ENCODE assay signal across 8 cellular contexts in the genomic region with DNA sequence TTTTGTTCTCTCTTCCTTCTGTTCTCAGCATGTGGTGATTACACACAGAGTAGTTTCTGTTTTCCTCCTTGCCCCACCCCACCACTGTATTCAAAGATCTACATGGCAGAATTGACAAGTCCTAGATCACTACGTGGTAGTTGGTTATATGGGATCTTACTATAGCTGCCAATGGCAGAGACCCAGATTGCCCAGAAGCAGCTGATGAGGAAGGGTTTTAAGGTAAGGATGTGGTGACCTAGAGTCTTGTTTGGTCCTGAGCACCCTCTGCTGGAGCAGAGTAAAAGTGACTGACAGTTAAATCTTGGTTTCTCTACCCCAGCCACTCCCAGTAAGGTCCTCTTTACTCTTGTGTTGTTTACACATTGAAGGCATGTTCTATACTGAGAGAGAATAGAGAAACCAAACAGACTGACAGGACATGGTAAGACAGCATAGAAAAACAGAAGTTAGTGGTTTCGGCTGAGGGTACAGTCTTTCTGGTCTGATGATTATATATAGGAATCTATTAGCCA. TPM values are rescaled to one million over a fixed set of nuclear protein-coding genes. Genes with fewer than 3 reads are reported as not detected.
A peak's percentile ranks its signal among the peaks of the same experiment; 100 is the strongest.
DNase-seq lines count a peak whose midpoint lies in the region; ATAC-seq, FAIRE-seq and TF ChIP-seq lines count a peak whose summit lies in the region.

No MANE protein-coding gene starts in this region.

- H3K4me1 ChIP-seq in GM12878 (ENCODE audit: control insufficient read depth, insufficient read depth, low read length) (peaks cover 27% of the 10 kb centered on the region), kidney (ENCODE audit: control insufficient read depth in 1 of 2, insufficient read depth in 1 of 2, low read depth in 1 of 2, low read length in 2 of 2) (peaks cover 4 to 10% of the 10 kb centered on the region in 2 donors), tibial nerve (peaks cover 0 to 7% (median 2%) of the 10 kb centered on the region in 4 donors)

- in situ Hi-C loops in GM12878 (cut with MboI), result no loop called here

- H3K9me3 ChIP-seq in GM12878 (replicated peaks; ENCODE audit: control insufficient read depth, insufficient read depth, low read length) (no peaks in the 10 kb centered on the region), kidney (ENCODE audit: control insufficient read depth in 1 of 2, low read length in 2 of 2) (no peaks in the 10 kb centered on the region), tibial nerve (no peaks in the 10 kb centered on the region)

- POLR2A ChIA-PET in GM12878 (lab: Charles Lee), result interaction anchor here (0.6 to 2.7 kb wide), 7 partner anchors 9 to 491 kb away, joined by 3 to 28 read pairs (median 4); a partner anchor contains a TSS

- no peaks in the 10 kb centered on the region; the same call in 1 of the 2 replicates for H3K79me2 ChIP-seq in GM12878 (ENCODE audit: control insufficient read depth, insufficient read depth, low read length)

- peak overlapping the region; percentile 38 for H2AFZ ChIP-seq in GM12878 (ENCODE audit: control insufficient read depth, low read depth, low read length)

- TF ChIP-seq POLR2A in GM12878 (IDR thresholded peaks at IDR 0.05; ENCODE audit: low read depth, low read length) (no peak), tibial nerve (IDR thresholded peaks at IDR 0.05) (no peak)

- SMC1A ChIA-PET in GM12878 (lab: Charles Lee; ENCODE audit: uncharacterized antibody, unreplicated experiment), result interaction anchor here (0.8 to 5.7 kb wide), 14 partner anchors 10 to 465 kb away, joined by 3 to 113 read pairs (median 4); a partner anchor contains a TSS

- ATAC-seq in HG03103 (IDR thresholded peaks at IDR 0.05; ENCODE audit: low read depth, unreplicated experiment) (peak; percentile 94), GM12878 (peak; percentile 99)

- FAIRE-seq in GM19239 (lab: Jason Lieb, UNC) (peak; percentile 97), GM12878 (lab: Jason Lieb, UNC) (peak; percentile 97), kidney (lab: Jason Lieb, UNC) (no peak)

- WGBS in GM12878 (ENCODE audit: insufficient coverage, insufficient replicate concordance, low lambda C conversion rate, missing lambda C conversion rate), result 3% methylated on average over 2 of the region's 2 CpGs
- WGBS in tibial nerve, 2 donors, result 43 to 45% methylated on average over 2 of the region's 2 CpGs

- no peaks in the 10 kb centered on the region for H3K27me3 ChIP-seq in GM12878 (replicated peaks in 1 of 2; ENCODE audit: control insufficient read depth in 2 of 2, insufficient read depth in 2 of 2, low read length in 1 of 2)
- H3K27me3 ChIP-seq in tibial nerve, result no peaks in the 10 kb centered on the region

- DNase-seq in DMS79 treated with DMSO at 0.1 percent for 48 hours (lab: John Stamatoyannopoulos, UW) (peak; percentile 5), DMS79 (lab: John Stamatoyannopoulos, UW) (no peak), GM19239 (ENCODE audit: insufficient read length, low spot score) (peak; percentile 66), NOMO-1 (lab: John Stamatoyannopoulos, UW; ENCODE audit: unreplicated experiment in 2 of 2) (peak; percentile 55 to 86), GM12878 (ENCODE audit: low read depth, low spot score) (peak; percentile 84), kidney (no peak), tibial nerve (ENCODE audit: low spot score in 2 of 2) (no peak)

- no peak overlapping the region for H3K4me3 ChIP-seq in GM12878
- no peak overlapping the region for H3K4me3 ChIP-seq in kidney (ENCODE audit: low read length in 2 of 2)
- H3K4me3 ChIP-seq in tibial nerve, result no peak overlapping the region

- H3K27ac ChIP-seq in GM12878 (ENCODE audit: control insufficient read depth, insufficient read depth), result peak overlapping the region; percentile 34
- H3K27ac ChIP-seq in kidney (ENCODE audit: low read depth in 2 of 2, low read length in 2 of 2), result no peak overlapping the region
- peak overlapping the region in 3 of 4 donors; percentile 42 to 67 (median 47) for H3K27ac ChIP-seq in tibial nerve

- CTCF ChIA-PET in GM12878 (lab: Yijun Ruan, JAX), result interaction anchor here (0.7 to 9.5 kb wide), 29 partner anchors 9 to 466 kb away, joined by 3 to 200 read pairs (median 5); a partner anchor contains a TSS

- TF ChIP-seq CTCF in GM12878 (IDR thresholded peaks at IDR 0.05 in 2 of 3, conservative IDR thresholded peaks at IDR 0.05 in 1 of 3; ENCODE audit: control insufficient read depth in 2 of 3, extremely low read depth in 1 of 3, insufficient read depth in 1 of 3, low read depth in 3 of 3, low read length in 3 of 3) (peak; percentile 68 to 89 (median 74)), kidney (IDR thresholded peaks at IDR 0.05; ENCODE audit: borderline replicate concordance, extremely low read depth, insufficient read depth) (peak; percentile 48), tibial nerve (IDR thresholded peaks at IDR 0.05) (peak; percentile 26 to 46 (median 33))

- peak overlapping the region; percentile 86 for H3K4me2 ChIP-seq in GM12878 (ENCODE audit: control insufficient read depth, insufficient read depth)

- TF ChIP-seq RAD21 in GM12878 (IDR thresholded peaks at IDR 0.05; ENCODE audit: insufficient read depth, low read depth, low read length), result peak; percentile 75

- H3K9ac ChIP-seq in GM12878 (ENCODE audit: control insufficient read depth, insufficient read depth, low read length) (peak overlapping the region; percentile 3; the same call in 1 of the 2 replicates), kidney (ENCODE audit: low read length in 2 of 2) (no peak overlapping the region)

- no peak for TF ChIP-seq EP300 in GM12878 (IDR thresholded peaks at IDR 0.05; ENCODE audit: borderline replicate concordance in 1 of 2, control insufficient read depth in 1 of 2, low read depth in 2 of 2, low read length in 2 of 2)
- no peak for TF ChIP-seq EP300 in tibial nerve (IDR thresholded peaks at IDR 0.05)

- BruUV-seq in GM12878 (replicated peaks; lab: Mats Ljungman, UMichigan), result TSS peak; percentile 45

- H4K20me1 ChIP-seq in GM12878 (ENCODE audit: control insufficient read depth, insufficient read depth), result no peaks in the 10 kb centered on the region

- RAD21 ChIA-PET in GM12878 (lab: Charles Lee; ENCODE audit: unreplicated experiment), result interaction anchor here (0.8 to 3.9 kb wide), 8 partner anchors 14 to 465 kb away, joined by 3 to 94 read pairs (median 8); a partner anchor contains a TSS

- H3K36me3 ChIP-seq in GM12878 (ENCODE audit: control insufficient read depth in 2 of 2, insufficient read depth in 2 of 2, low read length in 1 of 2) (peaks cover 4 to 27% of the 10 kb centered on the region in 2 experiments; a peak in 3 of 4 replicates), kidney (ENCODE audit: control insufficient read depth in 1 of 2, insufficient read depth in 2 of 2, low read length in 2 of 2) (peaks cover 52 to 68% of the 10 kb centered on the region in 2 donors), tibial nerve (peaks cover 0 to 76% (median 11%) of the 10 kb centered on the region in 3 donors)

- intact Hi-C loops in GM12878 (cut with micrococcal nuclease; ENCODE audit: unreplicated experiment), result loop anchor here (1.0 kb wide), 3 partner anchors 23 to 234 kb away; a partner anchor contains a TSS
- intact Hi-C loops in kidney (cut with DNase I), result no loop called here

RNA-seq across cellular contexts. Expression of a gene that starts 22.8 kb away (rescaled TPM):
- 105 and 117 TPM in 2 replicates for total RNA-seq in GM12878 (2013; cell fraction: nucleolus; rRNA removed)
- total RNA-seq in GM12878 (2014; rRNA removed), result 24.5 and 25.2 TPM in 2 replicates
- total RNA-seq in GM12878 (2014; rRNA removed; fragmentation: Illumina TruSeq; extraction: Trizol), result 16.4 and 17.4 TPM in 2 replicates
- 22.5 and 25.5 TPM in 2 replicates for total RNA-seq in GM12878 (2021)
- 14.6 TPM for polyA plus RNA-seq in GM12878 (2011; ENCODE audit: low read depth)
- 18.9 and 22.8 TPM in 2 replicates for polyA plus RNA-seq in GM12878 (2011; rRNA removed)
- 17.8 and 25.1 TPM in 2 replicates for polyA plus RNA-seq in GM12878 (2011; cell fraction: cytosol; rRNA removed)
- polyA plus RNA-seq in GM12878 (2011; cell fraction: nucleus; rRNA removed), result 98.6 and 109 TPM in 2 replicates
- 15.6 and 16.4 TPM in 2 replicates for polyA plus RNA-seq in GM12878 (2012)
- polyA plus RNA-seq in GM12878 (2014; fragmentation: Illumina TruSeq; extraction: Trizol), result 14.3 and 19.4 TPM in 2 replicates
- polyA plus RNA-seq in GM12878 (2014; fragmentation: Nextera tagmentation; extraction: Ambion mirVana), result 1 to 10 TPM; 6.3 to 7.9 TPM
- polyA plus RNA-seq in GM12878 (2014; rRNA removed), result 23.7 and 26.6 TPM in 2 replicates
- polyA plus RNA-seq in GM12878 (2016; fragmentation: Nextera tagmentation; extraction: Ambion mirVana), result 10 to 100 TPM; 16.5 to 16.7 TPM
- polyA minus RNA-seq in GM12878 (2011; rRNA and poly(A)+ RNA removed), result 35.5 and 42.3 TPM in 2 replicates
- 9.8 and 15.5 TPM in 2 replicates for polyA minus RNA-seq in GM12878 (2011; cell fraction: cytosol; rRNA and poly(A)+ RNA removed)
- polyA minus RNA-seq in GM12878 (2011; cell fraction: nucleus; rRNA and poly(A)+ RNA removed), result 42.9 and 72.4 TPM in 2 replicates
- 31.1 TPM for total RNA-seq in kidney
- 9.5 TPM for polyA plus RNA-seq in kidney (ENCODE audit: insufficient read depth, low read depth, low replicate concordance)
- 10 to 100 TPM; 37.7 to 43.5 (median 39.7) TPM for total RNA-seq in tibial nerve

RNA-seq across cellular contexts. Expression of a gene that starts 27.0 kb away (rescaled TPM):
- total RNA-seq in GM12878 (2013; cell fraction: nucleolus; rRNA removed), result 19.4 and 26.5 TPM in 2 replicates
- 28.0 and 31.7 TPM in 2 replicates for total RNA-seq in GM12878 (2014; rRNA removed)
- total RNA-seq in GM12878 (2014; rRNA removed; fragmentation: Illumina TruSeq; extraction: Trizol), result 30.0 and 30.9 TPM in 2 replicates
- 59.9 and 64.8 TPM in 2 replicates for total RNA-seq in GM12878 (2021)
- 28.1 TPM for polyA plus RNA-seq in GM12878 (2011; ENCODE audit: low read depth)
- polyA plus RNA-seq in GM12878 (2011; rRNA removed), result 73.5 and 73.6 TPM in 2 replicates
- polyA plus RNA-seq in GM12878 (2011; cell fraction: cytosol; rRNA removed), result 45.5 and 59.4 TPM in 2 replicates
- polyA plus RNA-seq in GM12878 (2011; cell fraction: nucleus; rRNA removed), result 58.0 and 62.1 TPM in 2 replicates
- 34.9 and 46.3 TPM in 2 replicates for polyA plus RNA-seq in GM12878 (2012)
- polyA plus RNA-seq in GM12878 (2014; fragmentation: Illumina TruSeq; extraction: Trizol), result 60.7 and 67.6 TPM in 2 replicates
- polyA plus RNA-seq in GM12878 (2014; fragmentation: Nextera tagmentation; extraction: Ambion mirVana), result 10 to 100 TPM; 24.7 to 26.1 TPM
- polyA plus RNA-seq in GM12878 (2014; rRNA removed), result 39.2 and 43.9 TPM in 2 replicates
- polyA plus RNA-seq in GM12878 (2016; fragmentation: Nextera tagmentation; extraction: Ambion mirVana), result 10 to 100 TPM; 49.7 to 54.2 TPM
- polyA minus RNA-seq in GM12878 (2011; rRNA and poly(A)+ RNA removed), result 49.6 and 59.3 TPM in 2 replicates
- polyA minus RNA-seq in GM12878 (2011; cell fraction: cytosol; rRNA and poly(A)+ RNA removed), result 17.9 and 21.8 TPM in 2 replicates
- 13.7 and 24.5 TPM in 2 replicates for polyA minus RNA-seq in GM12878 (2011; cell fraction: nucleus; rRNA and poly(A)+ RNA removed)
- 125 TPM for total RNA-seq in kidney
- polyA plus RNA-seq in kidney (ENCODE audit: insufficient read depth, low read depth, low replicate concordance), result 103 TPM
- total RNA-seq in tibial nerve, result 10 to 100 TPM; 45.4 to 76.3 (median 55.6) TPM

RNA-seq across cellular contexts. Expression of a gene that starts 58.9 kb away (rescaled TPM):
- total RNA-seq in GM12878 (2013; cell fraction: nucleolus; rRNA removed), result not detected in 2 replicates
- total RNA-seq in GM12878 (2014; rRNA removed), result not detected in 2 replicates
- total RNA-seq in GM12878 (2014; rRNA removed; fragmentation: Illumina TruSeq; extraction: Trizol), result not detected in 2 replicates
- not detected in 2 replicates for total RNA-seq in GM12878 (2021)
- not detected for polyA plus RNA-seq in GM12878 (2011; ENCODE audit: low read depth)
- not detected in 2 replicates for polyA plus RNA-seq in GM12878 (2011; rRNA removed)
- not detected in 2 replicates for polyA plus RNA-seq in GM12878 (2011; cell fraction: cytosol; rRNA removed)
- polyA plus RNA-seq in GM12878 (2011; cell fraction: nucleus; rRNA removed), result not detected in 2 replicates
- polyA plus RNA-seq in GM12878 (2012), result not detected in 2 replicates
- not detected in 2 replicates for polyA plus RNA-seq in GM12878 (2014; fragmentation: Illumina TruSeq; extraction: Trizol)
- not detected for polyA plus RNA-seq in GM12878 (2014; fragmentation: Nextera tagmentation; extraction: Ambion mirVana)
- polyA plus RNA-seq in GM12878 (2014; rRNA removed), result not detected in 2 replicates
- polyA plus RNA-seq in GM12878 (2016; fragmentation: Nextera tagmentation; extraction: Ambion mirVana), result not detected
- not detected in 2 replicates for polyA minus RNA-seq in GM12878 (2011; rRNA and poly(A)+ RNA removed)
- not detected in 2 replicates for polyA minus RNA-seq in GM12878 (2011; cell fraction: cytosol; rRNA and poly(A)+ RNA removed)
- not detected in 2 replicates for polyA minus RNA-seq in GM12878 (2011; cell fraction: nucleus; rRNA and poly(A)+ RNA removed)
- total RNA-seq in kidney, result not detected
- polyA plus RNA-seq in kidney (ENCODE audit: insufficient read depth, low read depth, low replicate concordance), result not detected
- total RNA-seq in tibial nerve, result not detected

Comparison
In these comparisons a context has a peak if more than half of its experiments do, and no peak if none do; other contexts are left out.
1. DNase-seq: peak in DMS79 treated with DMSO at 0.1 percent for 48 hours (single experiment), GM19239 (single experiment), NOMO-1 (2 of 2) and GM12878 (single experiment); none in DMS79 (single experiment), kidney (single experiment) and tibial nerve (0 of 2).
2. H3K27ac ChIP-seq: peak in GM12878 (single experiment) and tibial nerve (3 of 4); none in kidney (0 of 2).
3. Peak in every context shown above with its lines, with median percentiles within 50 percentile points of each other: CTCF ChIP-seq.